8 cellular contexts compared by ENCODE assay signal in the genomic region with DNA sequence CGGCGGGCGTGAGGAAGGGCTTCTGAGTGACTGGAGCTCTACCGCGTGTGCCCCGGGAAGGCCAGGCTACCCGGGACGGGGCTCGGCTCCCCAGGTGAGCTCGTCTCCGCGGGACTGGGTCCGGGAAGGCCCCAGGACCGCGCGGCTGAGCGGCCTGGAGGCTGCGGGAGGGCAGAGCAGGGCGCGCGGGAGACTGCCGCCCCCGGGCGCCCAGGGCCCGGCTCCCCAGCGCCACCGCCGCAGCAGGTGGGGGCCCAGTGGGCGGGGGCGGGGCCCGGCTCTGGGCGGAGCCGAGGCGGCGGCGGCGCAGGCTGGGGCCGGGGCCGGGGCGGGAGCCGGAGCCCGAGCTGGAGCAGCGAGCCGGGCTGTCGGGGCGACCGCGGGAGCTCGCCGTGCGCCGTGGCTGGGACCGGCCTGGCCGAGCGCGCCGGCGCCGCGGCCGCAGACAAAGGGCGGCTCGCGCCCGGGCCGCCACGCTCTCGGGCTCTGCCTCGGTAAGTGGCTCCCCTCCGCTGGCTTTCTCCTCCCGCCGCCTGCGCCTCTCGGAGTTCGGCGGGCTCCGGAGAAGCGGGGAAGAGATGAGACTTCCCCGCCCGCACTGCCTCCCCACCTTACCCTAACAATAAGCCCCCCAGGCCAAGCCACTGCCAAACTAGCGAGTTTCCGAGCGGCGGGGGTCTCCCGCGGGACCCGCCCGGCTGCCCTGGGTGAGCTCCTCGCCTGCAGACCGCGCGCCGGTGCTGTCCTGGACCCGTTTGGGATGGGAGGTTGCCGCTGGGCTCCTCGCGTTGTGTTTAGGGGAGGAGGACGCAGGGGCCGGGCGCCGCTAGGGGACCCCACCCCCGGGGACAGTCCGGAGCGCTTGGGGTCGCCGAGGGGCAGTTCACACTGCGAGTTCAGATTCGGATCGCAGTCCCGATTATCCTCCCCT. TPM values are rescaled to one million over a fixed set of nuclear protein-coding genes. Genes with fewer than 3 reads are reported as not detected.
DNase-seq lines count a peak whose midpoint lies in the region; ATAC-seq and TF ChIP-seq lines count a peak whose summit lies in the region.

Gene MAPK4, plus strand, starts transcription at position 338 of the 931 bp plus-strand sequence. CDS start 103,872 bp downstream, outside the sequence.

- peaks cover 0 to 16% of the 10 kb centered on the region in 2 donors for H3K4me1 ChIP-seq in muscle layer of duodenum (ENCODE audit: control insufficient read depth in 1 of 2, insufficient read depth in 2 of 2, low read length in 2 of 2)
- no peaks in the 10 kb centered on the region for H3K4me1 ChIP-seq in aorta (ENCODE audit: control insufficient read depth in 1 of 2, insufficient read depth in 2 of 2, low read length in 2 of 2)

- intact Hi-C loops in aorta (cut with DNase I) = loop anchor here in 1 of 2 donors (5.0 to 10.0 kb wide), 2 partner anchors 92 to 155 kb away; no protein-coding TSS in a partner anchor

- H3K27ac ChIP-seq in muscle layer of duodenum (ENCODE audit: low read length) (no peak within 1 kb of the TSS), aorta (ENCODE audit: low read depth in 1 of 2, low read length in 2 of 2) (peak within 1 kb of the TSS; percentile 3 to 52)

- H3K36me3 Mint-ChIP-seq in activated CD8-positive, alpha-beta T cell treated with anti-CD3 and anti-CD28 coated beads, Interleukin-2, amount 10 ng/mL, durations not matched to agents 7 days and 5 days (ENCODE audit: low read depth) = no peaks in the 10 kb centered on the region

- H3K27me3 Mint-ChIP-seq in activated CD8-positive, alpha-beta T cell treated with anti-CD3 and anti-CD28 coated beads, Interleukin-2, amount 10 ng/mL, durations not matched to agents 7 days and 5 days (ENCODE audit: low read depth) = peaks cover 64% of the 10 kb centered on the region

- DNase-seq in activated naive CD4-positive, alpha-beta T cell treated with Interleukin-2 at 50 U/mL for 16 hours = peak; percentile 4
- DNase-seq in activated naive CD4-positive, alpha-beta T cell (lab: John Stamatoyannopoulos, UW) = no peak
- DNase-seq in activated CD8-positive, alpha-beta T cell treated with anti-CD3 and anti-CD28 coated beads, Interleukin-2, amount 10 ng/mL, durations not matched to agents 7 days and 5 days = no peak
- peak; percentile 11 for DNase-seq in fibroblast of mammary gland (ENCODE audit: low read depth)
- DNase-seq in aorta = peak in 1 of 2 donors; percentile 83

- CTCF ChIA-PET in activated CD8-positive, alpha-beta T cell treated with anti-CD3 and anti-CD28 coated beads, Interleukin-2, amount 10 ng/mL, durations not matched to agents 7 days and 5 days (lab: Charles Lee) = interaction anchor here (1.5 kb wide), 1 partner anchor 27 kb away, joined by 3 read pairs; no protein-coding TSS in a partner anchor

- POLR2A ChIA-PET in activated CD8-positive, alpha-beta T cell treated with anti-CD3 and anti-CD28 coated beads, Interleukin-2, amount 10 ng/mL, durations not matched to agents 7 days and 5 days (lab: Charles Lee) = no interaction called here

- H3K4me1 Mint-ChIP-seq in activated CD8-positive, alpha-beta T cell treated with anti-CD3 and anti-CD28 coated beads, Interleukin-2, amount 10 ng/mL, durations not matched to agents 7 days and 5 days (ENCODE audit: low read depth) = no peaks in the 10 kb centered on the region

- ATAC-seq in HG03460 (IDR thresholded peaks at IDR 0.05; ENCODE audit: unreplicated experiment) = peak; percentile 60
- ATAC-seq in activated CD8-positive, alpha-beta T cell treated with anti-CD3 and anti-CD28 coated beads, Interleukin-2, amount 10 ng/mL, durations not matched to agents 7 days and 5 days = peak; percentile 83
- ATAC-seq in aorta (ENCODE audit: low FRiP score) = peak; percentile 89
- ATAC-seq in GM18868 (IDR thresholded peaks at IDR 0.05; ENCODE audit: unreplicated experiment) = no peak

- H3K27me3 ChIP-seq in muscle layer of duodenum (ENCODE audit: low read depth, low read length) (peaks cover 16% of the 10 kb centered on the region), aorta (ENCODE audit: control insufficient read depth in 1 of 2, insufficient read depth in 2 of 2, low read length in 1 of 2) (no peaks in the 10 kb centered on the region)

- H3K9me3 ChIP-seq in muscle layer of duodenum (ENCODE audit: control insufficient read depth in 1 of 2, low read length in 2 of 2) (peaks cover 0 to 6% of the 10 kb centered on the region in 2 donors), aorta (ENCODE audit: control insufficient read depth, low read length) (peaks cover 2% of the 10 kb centered on the region)

- no peaks in the 10 kb centered on the region for H3K9me3 Mint-ChIP-seq in activated CD8-positive, alpha-beta T cell treated with anti-CD3 and anti-CD28 coated beads, Interleukin-2, amount 10 ng/mL, durations not matched to agents 7 days and 5 days (ENCODE audit: insufficient read depth)

- no peak within 1 kb of the TSS for H3K27ac Mint-ChIP-seq in activated CD8-positive, alpha-beta T cell treated with anti-CD3 and anti-CD28 coated beads, Interleukin-2, amount 10 ng/mL, durations not matched to agents 7 days and 5 days

- 0% methylated on average over 76 to 110 of the region's 110 CpGs for WGBS in aorta, 2 donors

- peak within 1 kb of the TSS; percentile 15 for H3K4me3 Mint-ChIP-seq in activated CD8-positive, alpha-beta T cell treated with anti-CD3 and anti-CD28 coated beads, Interleukin-2, amount 10 ng/mL, durations not matched to agents 7 days and 5 days

- no peak for TF ChIP-seq CTCF in fibroblast of mammary gland (conservative IDR thresholded peaks at IDR 0.05; ENCODE audit: control insufficient read depth, insufficient read depth, low read depth, low read length)

- H3K36me3 ChIP-seq in muscle layer of duodenum (ENCODE audit: control insufficient read depth in 1 of 2, insufficient read depth in 2 of 2, low read length in 2 of 2) (no peaks in the 10 kb centered on the region), aorta (ENCODE audit: control insufficient read depth in 1 of 2, insufficient read depth in 2 of 2, low read length in 1 of 2) (no peaks in the 10 kb centered on the region)

- H3K4me3 ChIP-seq in fibroblast of mammary gland (ENCODE audit: control insufficient read depth, low read depth, low read length) (peak within 1 kb of the TSS; percentile 17), muscle layer of duodenum (ENCODE audit: low read depth in 1 of 2, low read length in 2 of 2) (peak within 1 kb of the TSS; percentile 49 to 64), aorta (ENCODE audit: low read length in 2 of 2) (peak within 1 kb of the TSS; percentile 31 to 90)

RNA-seq across cellular contexts. Expression of gene MAPK4, which starts in this region (rescaled TPM):
- not detected for total RNA-seq in activated CD8-positive, alpha-beta T cell treated with anti-CD3 and anti-CD28 coated beads, Interleukin-2, amount 10 ng/mL, durations not matched to agents 7 days and 5 days
- 1 to 10 TPM; 1.7 to 4.2 TPM for total RNA-seq in aorta
- 1 to 10 TPM; 1.1 to 1.3 TPM for polyA plus RNA-seq in aorta

Comparison
In these comparisons a context has a peak if more than half of its experiments do, and no peak if none do; other contexts are left out.
1. DNase-seq: peak in activated naive CD4-positive, alpha-beta T cell treated with Interleukin-2 at 50 U/mL for 16 hours (single experiment) and fibroblast of mammary gland (single experiment); none in activated naive CD4-positive, alpha-beta T cell (0 of 4) and activated CD8-positive, alpha-beta T cell treated with anti-CD3 and anti-CD28 coated beads, Interleukin-2, amount 10 ng/mL, durations not matched to agents 7 days and 5 days (single experiment).
2. Peak in ATAC-seq in activated CD8-positive, alpha-beta T cell treated with anti-CD3 and anti-CD28 coated beads, Interleukin-2, amount 10 ng/mL, durations not matched to agents 7 days and 5 days; RNA of the gene not detected or under 1 TPM.
3. Peak in every context shown above with its lines, with median percentiles within 50 percentile points of each other: H3K4me3 ChIP-seq.